In the genomic region with DNA sequence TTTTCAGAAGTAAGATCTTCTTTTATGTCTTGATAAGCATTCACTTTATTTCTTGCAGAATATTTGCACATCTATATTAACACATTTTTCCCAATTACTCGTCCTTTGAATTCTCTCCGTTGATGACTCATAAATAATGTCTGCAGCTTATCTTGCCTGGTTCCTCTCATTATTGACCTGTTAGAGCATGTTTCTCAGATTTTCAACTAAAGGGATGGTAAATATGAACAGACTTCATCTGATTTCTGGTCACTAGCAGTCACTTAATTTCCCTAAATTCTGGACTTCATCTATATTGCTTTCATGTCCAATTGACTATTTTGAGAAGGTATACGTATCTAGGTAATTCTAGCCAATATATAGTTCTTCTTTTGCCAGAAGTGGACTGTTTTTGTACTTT, we compare ENCODE assay signal across 18 cellular contexts. TPM values are rescaled to one million over a fixed set of nuclear protein-coding genes. Genes with fewer than 3 reads are reported as not detected.
A peak's percentile ranks its signal among the peaks of the same experiment; 100 is the strongest.
DNase-seq lines count a peak whose midpoint lies in the region; ATAC-seq, FAIRE-seq and TF ChIP-seq lines count a peak whose summit lies in the region.
"Had no signal": no experiment of that assay in that cellular context is flagged by ENCODE, and none has a peak within 500 bp of the region (broad histone marks: within the 10 kb centered on the region; RNA-seq: fewer than 3 reads in every experiment).

No MANE protein-coding gene starts in this region.

- no peak overlapping the region for H3K27ac ChIP-seq in A549
- H3K27ac ChIP-seq in RWPE1 = no peak overlapping the region
- peak overlapping the region; percentile 91 for H3K27ac ChIP-seq in keratinocyte (ENCODE audit: control insufficient read depth, insufficient read depth, low read length)
- H3K27ac ChIP-seq: 22Rv1, BLaER1 had no signal

- peak overlapping the region; percentile 76 for H3K9ac ChIP-seq in keratinocyte (ENCODE audit: control insufficient read depth, extremely low read depth, insufficient read depth, low read length)
- H3K9ac ChIP-seq: BLaER1 had no signal

- FAIRE-seq in A549 (lab: Jason Lieb, UNC) (no peak), keratinocyte (lab: Jason Lieb, UNC) (no peak), urothelium cell line (lab: Jason Lieb, UNC) (no peak)
- FAIRE-seq: GM19239 had no signal

- H3K4me3 ChIP-seq in A549 (no peak overlapping the region), epithelial cell of esophagus (ENCODE audit: low read length) (no peak overlapping the region), keratinocyte (ENCODE audit: control insufficient read depth in 2 of 3, extremely low read depth in 1 of 3, insufficient read depth in 2 of 3, low read depth in 1 of 3, low read length in 3 of 3) (peak overlapping the region in 2 of 3 experiments; percentile 63 to 86)
- H3K4me3 ChIP-seq: BLaER1 had no signal

- no peak for TF ChIP-seq RAD21 in A549 (conservative IDR thresholded peaks at IDR 0.05 in 1 of 2, IDR thresholded peaks at IDR 0.05 in 1 of 2)

- 74% methylated on average over 3 of the region's 3 CpGs for WGBS in A549 (ENCODE audit: missing lambda C conversion rate)

- DNase-seq in A549 (ENCODE audit: low read depth in 1 of 2, low spot score in 1 of 2) (no peak), RWPE1 (ENCODE audit: low spot score) (peak; percentile 30), epithelial cell of esophagus (ENCODE audit: low read depth) (peak; percentile 64), keratinocyte (ENCODE audit: low read depth, low spot score) (no peak), urothelium cell line (ENCODE audit: low spot score) (no peak), SKM-1 treated with dmso at 0.1 percent for 144 hours (lab: John Stamatoyannopoulos, UW; ENCODE audit: unreplicated experiment) (no peak), globus pallidus (ENCODE audit: low spot score) (no peak)
- DNase-seq: AML-193; Caco-2; CD8-positive, alpha-beta memory T cell; DMS53; GF-D8; GOT3; H9 had no signal

- CTCF ChIA-PET in A549 (lab: Yijun Ruan, JAX) (no interaction called here), RWPE1 (lab: Yijun Ruan, JAX) (no interaction called here)

- TF ChIP-seq CTCF in A549 (IDR thresholded peaks at IDR 0.05) = no peak
- TF ChIP-seq CTCF in RWPE1 (conservative IDR thresholded peaks at IDR 0.05; ENCODE audit: low read depth) = no peak
- TF ChIP-seq CTCF in epithelial cell of esophagus (IDR thresholded peaks at IDR 0.05; ENCODE audit: insufficient read depth, low read depth, low read length, missing control alignments) = no peak
- TF ChIP-seq CTCF in keratinocyte (optimal IDR thresholded peaks at IDR 0.05 in 1 of 3, IDR thresholded peaks at IDR 0.05 in 1 of 3, conservative IDR thresholded peaks at IDR 0.05 in 1 of 3; ENCODE audit: extremely low read depth in 1 of 3, insufficient read depth in 2 of 3, low read length in 3 of 3) = no peak

- H3K9me1 ChIP-seq in keratinocyte (ENCODE audit: control insufficient read depth, extremely low read depth, insufficient read depth, low read length) = no peaks in the 10 kb centered on the region

- H3K27me3 ChIP-seq in keratinocyte (ENCODE audit: control insufficient read depth, extremely low read depth, insufficient read depth, low read length) = no peaks in the 10 kb centered on the region
- H3K27me3 ChIP-seq: BLaER1 had no signal

- peak overlapping the region; percentile 85 for H2AFZ ChIP-seq in keratinocyte (ENCODE audit: control insufficient read depth, low read length)

- no peaks in the 10 kb centered on the region for H3K4me1 ChIP-seq in A549
- H3K4me1 ChIP-seq in keratinocyte (ENCODE audit: control insufficient read depth, extremely low read depth, insufficient read depth, low read length) = peaks cover 26% of the 10 kb centered on the region
- H3K4me1 ChIP-seq: BLaER1, Caco-2 had no signal

- no peaks in the 10 kb centered on the region for H3K36me3 ChIP-seq in keratinocyte (ENCODE audit: control insufficient read depth in 2 of 2, extremely low read depth in 1 of 2, insufficient read depth in 2 of 2, low read length in 2 of 2)
- H3K36me3 ChIP-seq: BLaER1 had no signal

- no peak for TF ChIP-seq POLR2A in A549 (IDR thresholded peaks at IDR 0.05; ENCODE audit: low read length)

- POLR2A ChIA-PET in A549 (lab: Yijun Ruan, JAX) = no interaction called here
- POLR2A ChIA-PET in RWPE1 (lab: Yijun Ruan, JAX; ENCODE audit: low non-redundant PET) = no interaction called here

- dilution Hi-C loops in keratinocyte (cut with MboI; ENCODE audit: extremely low pct_ligation_motif_present, low sequenced_read_pairs) = no loop called here

- peaks cover 46% of the 10 kb centered on the region for H3K79me2 ChIP-seq in keratinocyte (ENCODE audit: control insufficient read depth, insufficient read depth, low read length)

- H3K9me3 ChIP-seq in A549 (no peaks in the 10 kb centered on the region), keratinocyte (ENCODE audit: control insufficient read depth, low read depth, low read length) (no peaks in the 10 kb centered on the region)
- H3K9me3 ChIP-seq: BLaER1, Caco-2 had no signal

- no peaks in the 10 kb centered on the region for H4K20me1 ChIP-seq in keratinocyte (ENCODE audit: control insufficient read depth, extremely low read depth, insufficient read depth, low read length)
- H4K20me1 ChIP-seq: BLaER1 had no signal

- no peak for TF ChIP-seq EP300 in A549 (IDR thresholded peaks at IDR 0.05)

- no peak overlapping the region for H3K4me2 ChIP-seq in A549
- peak overlapping the region; percentile 100 for H3K4me2 ChIP-seq in keratinocyte (ENCODE audit: control insufficient read depth, extremely low read depth, insufficient read depth, low read depth, low read length)
- H3K4me2 ChIP-seq: BLaER1 had no signal

- ATAC-seq in A549 (no peak), HG03469 (IDR thresholded peaks at IDR 0.05; ENCODE audit: unreplicated experiment) (no peak)

TF ChIP-seq in A549, 52 proteins besides CTCF, POLR2A, EP300 and RAD21:
- TF ChIP-seq FOSL2 (IDR thresholded peaks at IDR 0.05) (no peak), FOSL2 (CRISPR knock-in tag; IDR thresholded peaks at IDR 0.05) (peak; percentile 47), MAFK (IDR thresholded peaks at IDR 0.05; ENCODE audit: partially characterized antibody) (no peak), CEBPB (IDR thresholded peaks at IDR 0.05) (no peak), CHD4 (IDR thresholded peaks at IDR 0.05; ENCODE audit: borderline replicate concordance) (no peak)

RNA-seq across cellular contexts. Expression of gene PIK3C2G, which starts 6.1 kb away (rescaled TPM):
- polyA plus RNA-seq in A549 (2011; rRNA removed) (0.01 and 0.03 TPM in 2 replicates), A549 (2017; fragmentation: RNase III; extraction: RNeasy Plus Mini Kit Qiagen cat#74134 plus additional on column Dnase treatment) (not detected in 3 replicates), keratinocyte (1.7 to 3.7 TPM (median 2.0 TPM) in 3 replicates)
- not detected in 2 replicates for polyA plus RNA-seq in A549 (2012; cell fraction: cytosol; rRNA removed)
- polyA plus RNA-seq in A549 (2012; cell fraction: nucleus; rRNA removed) = not detected in 2 replicates
- polyA minus RNA-seq in A549 (2011; rRNA and poly(A)+ RNA removed) = not detected in 2 replicates
- polyA plus RNA-seq in keratinocyte (2011; ENCODE audit: low read depth) = 0.24 TPM
- 0.91 and 2.4 TPM in 2 replicates for polyA plus RNA-seq in keratinocyte (2011; cell fraction: cytosol; rRNA removed)
- 3.0 and 3.2 TPM in 2 replicates for polyA plus RNA-seq in keratinocyte (2011; cell fraction: nucleus; rRNA removed)
- 0.42 and 1.4 TPM in 2 replicates for polyA plus RNA-seq in keratinocyte (2012; ENCODE audit: low replicate concordance)
- 0.82 to 7.4 TPM (median 3.4 TPM) in 3 replicates for polyA minus RNA-seq in keratinocyte
- 0.58 TPM for polyA minus RNA-seq in keratinocyte (2011; cell fraction: cytosol; rRNA and poly(A)+ RNA removed)
- 5.6 and 12.3 TPM in 2 replicates for polyA minus RNA-seq in keratinocyte (2011; cell fraction: nucleus; rRNA and poly(A)+ RNA removed)
- polyA plus RNA-seq: CD8-positive, alpha-beta memory T cell had no signal

Comparison
In these comparisons a context has a peak if more than half of its experiments do, and no peak if none do; other contexts are left out.
1. DNase-seq: peak in RWPE1 (single experiment) and epithelial cell of esophagus (single experiment); none in A549 (0 of 2), keratinocyte (single experiment), urothelium cell line (single experiment), SKM-1 treated with dmso at 0.1 percent for 144 hours (single experiment) and globus pallidus (single experiment).
2. H3K4me3 ChIP-seq: peak in keratinocyte (2 of 3); none in A549 (single experiment) and epithelial cell of esophagus (single experiment).